In the genomic region with DNA sequence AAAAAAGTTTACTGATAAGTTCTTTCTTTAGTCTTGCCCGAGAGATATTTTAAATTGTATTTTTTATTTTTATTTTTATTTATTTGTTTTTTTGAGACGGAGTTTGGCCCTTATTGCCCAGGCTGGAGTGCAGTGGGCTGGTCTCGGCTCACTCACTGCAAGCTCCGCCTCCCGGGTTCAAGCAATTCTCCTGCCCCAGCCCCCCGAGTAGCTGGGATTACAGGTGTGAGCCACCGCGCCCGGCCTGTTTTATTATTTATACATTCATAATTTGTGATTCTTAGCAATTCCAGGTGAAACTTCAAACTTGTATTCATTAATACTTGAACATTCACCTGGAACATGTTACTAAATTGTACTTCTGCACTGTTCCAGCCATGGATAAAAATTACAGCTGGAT, we compare ENCODE assay signal across 9 cellular contexts. TPM values are rescaled to one million over a fixed set of nuclear protein-coding genes. Genes with fewer than 3 reads are reported as not detected.
DNase-seq lines count a peak whose midpoint lies in the region; ATAC-seq and TF ChIP-seq lines count a peak whose summit lies in the region.
"Had no signal": no experiment of that assay in that cellular context is flagged by ENCODE, and none has a peak within 500 bp of the region (broad histone marks: within the 10 kb centered on the region; RNA-seq: fewer than 3 reads in every experiment).

No MANE protein-coding gene starts in this region.

- peaks cover 47% of the 10 kb centered on the region for H3K4me1 Mint-ChIP-seq in activated CD8-positive, alpha-beta T cell treated with anti-CD3 and anti-CD28 coated beads, Interleukin-2, amount 10 ng/mL, durations not matched to agents 7 days and 5 days (ENCODE audit: low read depth)
- H3K4me1 Mint-ChIP-seq in naive B cell: peaks cover 33 to 69% (median 44%) of the 10 kb centered on the region in 3 donors

- H3K4me1 ChIP-seq in left ventricle myocardium inferior (peaks cover 82% of the 10 kb centered on the region), vagina (peaks cover 65% of the 10 kb centered on the region)

- H3K27me3 Mint-ChIP-seq in activated CD8-positive, alpha-beta T cell treated with anti-CD3 and anti-CD28 coated beads, Interleukin-2, amount 10 ng/mL, durations not matched to agents 7 days and 5 days (ENCODE audit: low read depth): peaks cover 9% of the 10 kb centered on the region
- no peaks in the 10 kb centered on the region for H3K27me3 Mint-ChIP-seq in naive B cell

- peaks cover 36% of the 10 kb centered on the region for H3K36me3 Mint-ChIP-seq in activated CD8-positive, alpha-beta T cell treated with anti-CD3 and anti-CD28 coated beads, Interleukin-2, amount 10 ng/mL, durations not matched to agents 7 days and 5 days (ENCODE audit: low read depth)
- H3K36me3 Mint-ChIP-seq in naive B cell: peaks cover 4 to 15% of the 10 kb centered on the region in 2 donors

- H3K27me3 ChIP-seq in left ventricle myocardium inferior (ENCODE audit: low read depth): no peaks in the 10 kb centered on the region
- no peaks in the 10 kb centered on the region for H3K27me3 ChIP-seq in vagina

- H3K9me3 ChIP-seq in left ventricle myocardium inferior (replicated peaks) (no peaks in the 10 kb centered on the region), vagina (no peaks in the 10 kb centered on the region)

- H3K4me3 Mint-ChIP-seq in activated CD8-positive, alpha-beta T cell treated with anti-CD3 and anti-CD28 coated beads, Interleukin-2, amount 10 ng/mL, durations not matched to agents 7 days and 5 days: peak overlapping the region; percentile 79
- peak overlapping the region; percentile 22 to 99 (median 84) for H3K4me3 Mint-ChIP-seq in naive B cell

- peaks cover 4% of the 10 kb centered on the region for H3K36me3 ChIP-seq in left ventricle myocardium inferior
- no peaks in the 10 kb centered on the region for H3K36me3 ChIP-seq in vagina

- POLR2A ChIA-PET in activated CD8-positive, alpha-beta T cell treated with anti-CD3 and anti-CD28 coated beads, Interleukin-2, amount 10 ng/mL, durations not matched to agents 7 days and 5 days (lab: Charles Lee): interaction anchor here (0.6 to 3.7 kb wide), 3 partner anchors 93 to 733 kb away, joined by 3 to 60 read pairs (median 6); a partner anchor contains a TSS

- DNase-seq in left ventricle myocardium inferior (no peak), cardiac septum (ENCODE audit: low spot score) (no peak), naive B cell (no peak), vagina (ENCODE audit: extremely low spot score in 2 of 2) (no peak), NCI-H748 (lab: John Stamatoyannopoulos, UW; ENCODE audit: unreplicated experiment) (no peak)
- no peak for DNase-seq in activated CD8-positive, alpha-beta T cell treated with anti-CD3 and anti-CD28 coated beads, Interleukin-2, amount 10 ng/mL, durations not matched to agents 7 days and 5 days
- DNase-seq: activated CD4-positive, CD25-positive, alpha-beta regulatory T cell had no signal

- peak overlapping the region; percentile 91 for H3K4me3 ChIP-seq in left ventricle myocardium inferior
- no peak overlapping the region for H3K4me3 ChIP-seq in vagina

- intact Hi-C loops in left ventricle myocardium inferior (cut with micrococcal nuclease): no loop called here
- intact Hi-C loops in cardiac septum (cut with DNase I): no loop called here
- intact Hi-C loops in vagina (cut with DNase I): no loop called here

- H3K27ac ChIP-seq in left ventricle myocardium inferior (replicated peaks): peak overlapping the region; percentile 94
- peak overlapping the region; percentile 95 for H3K27ac ChIP-seq in vagina

- no peak for ATAC-seq in activated CD8-positive, alpha-beta T cell treated with anti-CD3 and anti-CD28 coated beads, Interleukin-2, amount 10 ng/mL, durations not matched to agents 7 days and 5 days
- ATAC-seq in naive B cell (ENCODE audit: low read depth in 2 of 2): no peak
- no peak for ATAC-seq in HG03039 (IDR thresholded peaks at IDR 0.05; ENCODE audit: unreplicated experiment)
- no peak for ATAC-seq in HG03159 (IDR thresholded peaks at IDR 0.05; ENCODE audit: unreplicated experiment)

- H3K27ac Mint-ChIP-seq in activated CD8-positive, alpha-beta T cell treated with anti-CD3 and anti-CD28 coated beads, Interleukin-2, amount 10 ng/mL, durations not matched to agents 7 days and 5 days: peak overlapping the region; percentile 94
- H3K27ac Mint-ChIP-seq in naive B cell: peak overlapping the region in 5 of 6 donors; percentile 72 to 100 (median 98)

- TF ChIP-seq POLR2A in vagina (IDR thresholded peaks at IDR 0.05): no peak

- no peaks in the 10 kb centered on the region for H3K9me3 Mint-ChIP-seq in activated CD8-positive, alpha-beta T cell treated with anti-CD3 and anti-CD28 coated beads, Interleukin-2, amount 10 ng/mL, durations not matched to agents 7 days and 5 days (ENCODE audit: insufficient read depth)
- H3K9me3 Mint-ChIP-seq in naive B cell: peaks cover 0 to 7% (median 0%) of the 10 kb centered on the region in 7 donors

- no peak for TF ChIP-seq CTCF in left ventricle myocardium inferior (IDR thresholded peaks at IDR 0.05; ENCODE audit: borderline replicate concordance)
- TF ChIP-seq CTCF in vagina (IDR thresholded peaks at IDR 0.05): no peak

- CTCF ChIA-PET in activated CD8-positive, alpha-beta T cell treated with anti-CD3 and anti-CD28 coated beads, Interleukin-2, amount 10 ng/mL, durations not matched to agents 7 days and 5 days (lab: Charles Lee): interaction anchor here (0.9 to 2.8 kb wide), 4 partner anchors 9 to 732 kb away, joined by 3 to 10 read pairs (median 5); no protein-coding TSS in a partner anchor

RNA-seq across cellular contexts. Expression of a gene that starts 2.9 kb away (rescaled TPM):
- total RNA-seq in left ventricle myocardium inferior (50.5 TPM), cardiac septum (46.9 TPM), vagina (27.3 TPM)
- 100 to 1,000 TPM in 1 of 2 experiments, 10 to 100 TPM in 1; 87.6 to 103 TPM for total RNA-seq in activated CD8-positive, alpha-beta T cell treated with anti-CD3 and anti-CD28 coated beads, Interleukin-2, amount 10 ng/mL, durations not matched to agents 7 days and 5 days
- polyA plus RNA-seq in naive B cell (ENCODE audit: low read depth in 6 of 6): 100 to 1,000 TPM in 3 of 6 donors, 10 to 100 TPM in 3; 66.6 to 123 (median 97.2) TPM
